ENCODE assay signal across 17 cellular contexts in the genomic region with DNA sequence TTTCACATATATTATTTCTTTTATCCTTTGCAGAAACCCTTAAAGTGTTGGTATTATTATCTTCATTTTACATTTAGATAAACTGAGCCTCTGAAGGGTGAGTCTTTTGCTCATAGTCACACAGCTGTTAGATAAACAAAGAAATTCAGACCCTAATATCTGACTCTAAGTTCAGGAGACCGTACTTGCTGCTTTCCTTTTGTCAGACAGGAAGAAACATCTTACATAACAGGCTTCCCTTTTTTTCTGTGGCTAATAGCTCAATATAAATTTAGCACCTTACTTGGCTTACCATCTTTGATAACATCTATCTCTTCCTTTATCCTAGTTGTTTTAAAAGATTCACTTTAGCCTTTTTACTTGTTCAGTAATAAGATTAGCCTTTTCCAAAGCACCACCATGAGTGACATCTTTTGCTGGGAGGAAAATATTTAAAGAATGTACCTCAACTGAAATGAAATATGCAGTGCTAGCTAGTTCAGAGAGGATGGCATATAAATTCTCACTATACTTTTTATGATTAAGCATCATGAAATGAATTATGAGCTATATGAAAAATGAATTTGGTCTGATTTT.
DNase-seq lines count a peak whose midpoint lies in the region; ATAC-seq, FAIRE-seq and TF ChIP-seq lines count a peak whose summit lies in the region.
"Had no signal": no experiment of that assay in that cellular context is flagged by ENCODE, and none has a peak within 500 bp of the region (broad histone marks: within the 10 kb centered on the region; RNA-seq: fewer than 3 reads in every experiment).

No MANE protein-coding gene starts in this region.

- no peak for ATAC-seq in A549
- no peak for ATAC-seq in HG03135 (IDR thresholded peaks at IDR 0.05; ENCODE audit: unreplicated experiment)
- ATAC-seq in natural killer cell, result no peak
- ATAC-seq: effector memory CD8-positive, alpha-beta T cell had no signal

- no peak overlapping the region for H3K4me3 Mint-ChIP-seq in natural killer cell
- H3K4me3 Mint-ChIP-seq: effector memory CD8-positive, alpha-beta T cell had no signal

- peaks cover 5 to 13% of the 10 kb centered on the region in 2 donors for H3K4me1 Mint-ChIP-seq in natural killer cell

- DNase-seq in A549 (ENCODE audit: low read depth in 1 of 2, low spot score in 1 of 2) (no peak), HL-60 (ENCODE audit: low read depth in 1 of 2, low spot score in 1 of 2) (no peak), SKM-1 (lab: John Stamatoyannopoulos, UW; ENCODE audit: unreplicated experiment) (peak; percentile 16), hepatic stellate cell (ENCODE audit: low spot score) (peak; percentile 26), NCI-H446 treated with DMSO at 0.1 percent for 48 hours (lab: John Stamatoyannopoulos, UW) (no peak), natural killer cell (no peak)
- no peak for DNase-seq in stimulated activated naive CD4-positive, alpha-beta T cell (lab: John Stamatoyannopoulos, UW)
- DNase-seq: ACHN; activated CD4-positive, alpha-beta T cell treated with anti-CD3 and anti-CD28 coated beads for 4 hours; DND-41; effector memory CD8-positive, alpha-beta T cell; left colon; NCI-H146; uterus had no signal

- H3K27me3 Mint-ChIP-seq in natural killer cell (ENCODE audit: low read depth in 2 of 2), result no peaks in the 10 kb centered on the region
- H3K27me3 Mint-ChIP-seq: effector memory CD8-positive, alpha-beta T cell had no signal

- H3K36me3 Mint-ChIP-seq in natural killer cell, result no peaks in the 10 kb centered on the region

- 90% methylated on average over 1 of the region's 1 CpG for WGBS in A549 (ENCODE audit: missing lambda C conversion rate)

- intact Hi-C loops in natural killer cell (cut with micrococcal nuclease), result no loop called here

- TF ChIP-seq CTCF in A549 (IDR thresholded peaks at IDR 0.05), result no peak
- no peak for TF ChIP-seq CTCF in HL-60 (IDR thresholded peaks at IDR 0.05; ENCODE audit: insufficient read depth, low read length)
- TF ChIP-seq CTCF in natural killer cell (IDR thresholded peaks at IDR 0.05), result no peak

- H3K27ac ChIP-seq in A549 (no peak overlapping the region), HL-60 (replicated peaks) (peak overlapping the region; percentile 26; the same call in 1 of the 2 replicates)
- H3K27ac ChIP-seq: ascending aorta had no signal

- peak; percentile 23 for FAIRE-seq in A549 (lab: Jason Lieb, UNC)

- no peak for TF ChIP-seq POLR2A in A549 (IDR thresholded peaks at IDR 0.05; ENCODE audit: low read length)

- no peak overlapping the region for H3K27ac Mint-ChIP-seq in natural killer cell
- H3K27ac Mint-ChIP-seq: effector memory CD8-positive, alpha-beta T cell had no signal

- CTCF ChIA-PET in A549 (lab: Yijun Ruan, JAX), result no interaction called here

- POLR2A ChIA-PET in A549 (lab: Yijun Ruan, JAX), result no interaction called here

- TF ChIP-seq RAD21 in A549 (conservative IDR thresholded peaks at IDR 0.05 in 1 of 2, IDR thresholded peaks at IDR 0.05 in 1 of 2), result no peak

- H3K4me2 ChIP-seq in A549, result no peak overlapping the region

- H3K4me1 ChIP-seq in A549, result no peaks in the 10 kb centered on the region; the same call in 2 of the 3 replicates
- H3K4me1 ChIP-seq: uterus had no signal

- H3K9me3 ChIP-seq in A549, result no peaks in the 10 kb centered on the region
- H3K9me3 ChIP-seq: ascending aorta, HAP-1, uterus had no signal

- H3K4me3 ChIP-seq in A549 (no peak overlapping the region), HL-60 (replicated peaks; ENCODE audit: insufficient read depth, low read length) (no peak overlapping the region)
- H3K4me3 ChIP-seq: ascending aorta, HAP-1, uterus had no signal

- no peak for TF ChIP-seq EP300 in A549 (IDR thresholded peaks at IDR 0.05)

- H3K27me3 ChIP-seq in HL-60 (ENCODE audit: insufficient read depth, poor library complexity, severe bottlenecking), result no peaks in the 10 kb centered on the region
- H3K27me3 ChIP-seq: ascending aorta, uterus had no signal

- no peaks in the 10 kb centered on the region for H3K9me3 Mint-ChIP-seq in natural killer cell
- H3K9me3 Mint-ChIP-seq: effector memory CD8-positive, alpha-beta T cell had no signal

TF ChIP-seq in A549, 52 proteins besides CTCF, POLR2A, EP300 and RAD21:
- TF ChIP-seq MYC (IDR thresholded peaks at IDR 0.05; ENCODE audit: borderline replicate concordance, low read length) (no peak), EHF (CRISPR knock-in tag; IDR thresholded peaks at IDR 0.05) (no peak), FOXS1 (CRISPR knock-in tag; IDR thresholded peaks at IDR 0.05) (no peak), RNF2 (IDR thresholded peaks at IDR 0.05; ENCODE audit: borderline replicate concordance, low read depth) (no peak), CBX8 (IDR thresholded peaks at IDR 0.05) (no peak), SMC3 (IDR thresholded peaks at IDR 0.05) (no peak), ESRRA (IDR thresholded peaks at IDR 0.05; ENCODE audit: borderline replicate concordance, low read length) (no peak), TP53 (CRISPR knock-in tag; IDR thresholded peaks at IDR 0.05) (no peak)
- TF ChIP-seq, protein P1, sequence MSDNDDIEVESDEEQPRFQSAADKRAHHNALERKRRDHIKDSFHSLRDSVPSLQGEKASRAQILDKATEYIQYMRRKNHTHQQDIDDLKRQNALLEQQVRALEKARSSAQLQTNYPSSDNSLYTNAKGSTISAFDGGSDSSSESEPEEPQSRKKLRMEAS (IDR thresholded peaks at IDR 0.05), result no peak
- TF ChIP-seq, protein P2, sequence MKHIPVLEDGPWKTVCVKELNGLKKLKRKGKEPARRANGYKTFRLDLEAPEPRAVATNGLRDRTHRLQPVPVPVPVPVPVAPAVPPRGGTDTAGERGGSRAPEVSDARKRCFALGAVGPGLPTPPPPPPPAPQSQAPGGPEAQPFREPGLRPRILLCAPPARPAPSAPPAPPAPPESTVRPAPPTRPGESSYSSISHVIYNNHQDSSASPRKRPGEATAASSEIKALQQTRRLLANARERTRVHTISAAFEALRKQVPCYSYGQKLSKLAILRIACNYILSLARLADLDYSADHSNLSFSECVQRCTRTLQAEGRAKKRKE (CRISPR knock-in tag; IDR thresholded peaks at IDR 0.05; ENCODE audit: low read depth), result no peak
- TF ChIP-seq, protein P3, sequence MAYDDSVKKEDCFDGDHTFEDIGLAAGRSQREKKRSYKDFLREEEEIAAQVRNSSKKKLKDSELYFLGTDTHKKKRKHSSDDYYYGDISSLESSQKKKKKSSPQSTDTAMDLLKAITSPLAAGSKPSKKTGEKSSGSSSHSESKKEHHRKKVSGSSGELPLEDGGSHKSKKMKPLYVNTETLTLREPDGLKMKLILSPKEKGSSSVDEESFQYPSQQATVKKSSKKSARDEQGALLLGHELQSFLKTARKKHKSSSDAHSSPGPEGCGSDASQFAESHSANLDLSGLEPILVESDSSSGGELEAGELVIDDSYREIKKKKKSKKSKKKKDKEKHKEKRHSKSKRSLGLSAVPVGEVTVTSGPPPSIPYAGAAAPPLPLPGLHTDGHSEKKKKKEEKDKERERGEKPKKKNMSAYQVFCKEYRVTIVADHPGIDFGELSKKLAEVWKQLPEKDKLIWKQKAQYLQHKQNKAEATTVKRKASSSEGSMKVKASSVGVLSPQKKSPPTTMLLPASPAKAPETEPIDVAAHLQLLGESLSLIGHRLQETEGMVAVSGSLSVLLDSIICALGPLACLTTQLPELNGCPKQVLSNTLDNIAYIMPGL (CRISPR knock-in tag; IDR thresholded peaks at IDR 0.05; ENCODE audit: borderline replicate concordance), result no peak
- TF ChIP-seq, protein P4, sequence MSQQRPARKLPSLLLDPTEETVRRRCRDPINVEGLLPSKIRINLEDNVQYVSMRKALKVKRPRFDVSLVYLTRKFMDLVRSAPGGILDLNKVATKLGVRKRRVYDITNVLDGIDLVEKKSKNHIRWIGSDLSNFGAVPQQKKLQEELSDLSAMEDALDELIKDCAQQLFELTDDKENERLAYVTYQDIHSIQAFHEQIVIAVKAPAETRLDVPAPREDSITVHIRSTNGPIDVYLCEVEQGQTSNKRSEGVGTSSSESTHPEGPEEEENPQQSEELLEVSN (IDR thresholded peaks at IDR 0.05; ENCODE audit: borderline replicate concordance, low read depth), result no peak

Comparison
In these comparisons a context has a peak if more than half of its experiments do, and no peak if none do; other contexts are left out.
1. DNase-seq: peak in SKM-1 (single experiment) and hepatic stellate cell (single experiment); none in A549 (0 of 2), HL-60 (0 of 2), stimulated activated naive CD4-positive, alpha-beta T cell (0 of 6), NCI-H446 treated with DMSO at 0.1 percent for 48 hours (single experiment) and natural killer cell (single experiment).